Comparison of ENCODE assay signal across 1 cellular context in genomic region chr10:100129424-100129823, GRCh38.
TF ChIP-seq lines count a peak whose summit lies in the region.

No MANE protein-coding gene starts in this region.

TF ChIP-seq in K562, 482 proteins besides CTCF, POLR2A, EP300 and RAD21 (continued from another document):
- peak; percentile 58 for TF ChIP-seq MGA (IDR thresholded peaks at IDR 0.05)
- no peak for TF ChIP-seq ATF3 (IDR thresholded peaks at IDR 0.05)
- TF ChIP-seq ATF3 (CRISPR knock-in tag; conservative IDR thresholded peaks at IDR 0.05) = no peak
- TF ChIP-seq MBD2 (IDR thresholded peaks at IDR 0.05; ENCODE audit: borderline replicate concordance, low read depth) = no peak
- TF ChIP-seq MAFG (tag; conservative IDR thresholded peaks at IDR 0.05) = no peak
- no peak for TF ChIP-seq ETS2 (tag; IDR thresholded peaks at IDR 0.05; ENCODE audit: borderline replicate concordance, poor library complexity, severe bottlenecking)
- no peak for TF ChIP-seq FUS (optimal IDR thresholded peaks at IDR 0.05; ENCODE audit: low read depth, low read length)
- TF ChIP-seq TCF3 (CRISPR knock-in tag; IDR thresholded peaks at IDR 0.05) = peak; percentile 65
- TF ChIP-seq ELF1 (tag; IDR thresholded peaks at IDR 0.05) = no peak
- no peak for TF ChIP-seq ZBTB9 (CRISPR knock-in tag; IDR thresholded peaks at IDR 0.05)
- no peak for TF ChIP-seq ZNF318 (IDR thresholded peaks at IDR 0.05; ENCODE audit: borderline replicate concordance in 1 of 2, low read depth in 1 of 2)
- TF ChIP-seq PML (IDR thresholded peaks at IDR 0.05; ENCODE audit: low read length) = no peak
- no peak for TF ChIP-seq CEBPG (CRISPR knock-in tag; IDR thresholded peaks at IDR 0.05)
- TF ChIP-seq CEBPG (tag; conservative IDR thresholded peaks at IDR 0.05 in 1 of 2, IDR thresholded peaks at IDR 0.05 in 1 of 2) = no peak
- no peak for TF ChIP-seq TFAP4 (CRISPR knock-in tag; IDR thresholded peaks at IDR 0.05; ENCODE audit: borderline replicate concordance)
- TF ChIP-seq USF1 (CRISPR knock-in tag; IDR thresholded peaks at IDR 0.05) = 0 out of 2 replicates have a peak, but pooled peaks have one; percentile 22
